In genomic region chr11:70505761-70506657, GRCh38 we compare ENCODE assay signal across 13 cellular contexts.
DNase-seq lines count a peak whose midpoint lies in the region; ATAC-seq, FAIRE-seq and TF ChIP-seq lines count a peak whose summit lies in the region.
"Had no signal": no experiment of that assay in that cellular context is flagged by ENCODE, and none has a peak within 500 bp of the region (broad histone marks: within the 10 kb centered on the region; RNA-seq: fewer than 3 reads in every experiment).

No MANE protein-coding gene starts in this region.

- H3K27ac Mint-ChIP-seq in stimulated activated memory B cell treated with anti-CD40 and anti-IgM and Interleukin-4, amounts not matched to agents 10 μg/mL and 1 μg/mL and 100 μg/mL, for 72 hours, result no peak overlapping the region

- no peaks in the 10 kb centered on the region for H3K36me3 Mint-ChIP-seq in stimulated activated memory B cell treated with anti-CD40 and anti-IgM and Interleukin-4, amounts not matched to agents 10 μg/mL and 1 μg/mL and 100 μg/mL, for 72 hours

- peaks cover 0 to 22% (median 9%) of the 10 kb centered on the region in 10 experiments; a peak in 9 of 20 replicates for H3K4me1 ChIP-seq in BLaER1 treated with 17β-estradiol and CSF1 and Interleukin-3, amounts not matched to agents 10 nM and 100 nM
- H3K4me1 ChIP-seq in kidney (ENCODE audit: control insufficient read depth in 1 of 2, insufficient read depth in 1 of 2, low read depth in 1 of 2, low read length in 2 of 2), result no peaks in the 10 kb centered on the region
- H3K4me1 ChIP-seq in sigmoid colon, result no peaks in the 10 kb centered on the region
- H3K4me1 ChIP-seq in OCI-LY7 (ENCODE audit: insufficient read depth, low read length, poor library complexity, severe bottlenecking), result no peaks in the 10 kb centered on the region
- H3K4me1 ChIP-seq: HAP-1 had no signal

- no peak for TF ChIP-seq POLR2A in sigmoid colon (IDR thresholded peaks at IDR 0.05)

- H3K9me2 ChIP-seq in OCI-LY7 (ENCODE audit: insufficient read depth, low read length), result no peaks in the 10 kb centered on the region

- H3K27me3 ChIP-seq in BLaER1 treated with 17β-estradiol and CSF1 and Interleukin-3, amounts not matched to agents 10 nM and 100 nM, result no peaks in the 10 kb centered on the region
- H3K27me3 ChIP-seq in MG63 (no peaks in the 10 kb centered on the region), sigmoid colon (no peaks in the 10 kb centered on the region)
- H3K27me3 ChIP-seq: SJSA1 had no signal

- peaks cover 0 to 14% (median 0%) of the 10 kb centered on the region in 11 experiments; a peak in 2 of 22 replicates for H4K20me1 ChIP-seq in BLaER1 treated with 17β-estradiol and CSF1 and Interleukin-3, amounts not matched to agents 10 nM and 100 nM
- H4K20me1 ChIP-seq in OCI-LY7 (ENCODE audit: insufficient read depth, low read length), result no peaks in the 10 kb centered on the region

- no peak for ATAC-seq in GM21825 (IDR thresholded peaks at IDR 0.05; ENCODE audit: unreplicated experiment)
- no peak for ATAC-seq in stimulated activated memory B cell treated with anti-CD40 and anti-IgM and Interleukin-4, amounts not matched to agents 10 μg/mL and 1 μg/mL and 100 μg/mL, for 72 hours

- intact Hi-C loops in kidney (cut with DNase I), result no loop called here
- intact Hi-C loops in sigmoid colon (cut with DNase I), result no loop called here
- intact Hi-C loops in OCI-LY7 (cut with micrococcal nuclease; ENCODE audit: unreplicated experiment), result no loop called here

- no peak for FAIRE-seq in kidney (lab: Jason Lieb, UNC)

- peak overlapping the region in 6 of 11 experiments; percentile 2 to 39 (median 12); a peak in 5 of 22 replicates for H3K4me2 ChIP-seq in BLaER1 treated with 17β-estradiol and CSF1 and Interleukin-3, amounts not matched to agents 10 nM and 100 nM
- no peak overlapping the region for H3K4me2 ChIP-seq in OCI-LY7 (ENCODE audit: low read length)

- H3K9me3 Mint-ChIP-seq in stimulated activated memory B cell treated with anti-CD40 and anti-IgM and Interleukin-4, amounts not matched to agents 10 μg/mL and 1 μg/mL and 100 μg/mL, for 72 hours, result peaks cover 5% of the 10 kb centered on the region

- peaks cover 0 to 14% (median 8%) of the 10 kb centered on the region in 11 experiments; a peak in 18 of 22 replicates for H3K9me3 ChIP-seq in BLaER1 treated with 17β-estradiol and CSF1 and Interleukin-3, amounts not matched to agents 10 nM and 100 nM (replicated peaks in 1 of 11)
- H3K9me3 ChIP-seq in MG63, result no peaks in the 10 kb centered on the region
- no peaks in the 10 kb centered on the region for H3K9me3 ChIP-seq in kidney (ENCODE audit: control insufficient read depth in 1 of 2, low read length in 2 of 2)
- no peaks in the 10 kb centered on the region for H3K9me3 ChIP-seq in sigmoid colon
- H3K9me3 ChIP-seq in OCI-LY7 (ENCODE audit: low read length), result no peaks in the 10 kb centered on the region
- H3K9me3 ChIP-seq: HAP-1 had no signal

- no peaks in the 10 kb centered on the region for H3K79me2 ChIP-seq in OCI-LY7 (ENCODE audit: insufficient read depth, low read depth, low read length)

- TF ChIP-seq CTCF in kidney (IDR thresholded peaks at IDR 0.05; ENCODE audit: borderline replicate concordance, extremely low read depth, insufficient read depth) (no peak), sigmoid colon (IDR thresholded peaks at IDR 0.05) (no peak), OCI-LY7 (conservative IDR thresholded peaks at IDR 0.05; ENCODE audit: low read length) (no peak)

- H3K27me3 Mint-ChIP-seq in stimulated activated memory B cell treated with anti-CD40 and anti-IgM and Interleukin-4, amounts not matched to agents 10 μg/mL and 1 μg/mL and 100 μg/mL, for 72 hours, result peaks cover 31% of the 10 kb centered on the region

- peak; percentile 48 for DNase-seq in MG63
- peak; percentile 61 for DNase-seq in kidney
- DNase-seq in sigmoid colon, result peak; percentile 42
- no peak for DNase-seq in OCI-LY7 (ENCODE audit: low spot score)
- DNase-seq: IMR-90, NCI-H1417, NCI-H2029, NCI-H510A treated with DMSO at 0.1 percent for 48 hours had no signal

- CTCF ChIA-PET in OCI-LY7 (lab: Charles Lee; ENCODE audit: unreplicated experiment), result no interaction called here

- whole genome bisulfite sequencing in sigmoid colon, 2 donors, result 87 to 90% methylated on average over 15 of the region's 15 CpGs

- H3K27ac ChIP-seq in BLaER1 treated with 17β-estradiol and CSF1 and Interleukin-3, amounts not matched to agents 10 nM and 100 nM, result no peak overlapping the region
- H3K27ac ChIP-seq in kidney (ENCODE audit: low read depth in 2 of 2, low read length in 2 of 2), result no peak overlapping the region
- H3K27ac ChIP-seq in sigmoid colon, result no peak overlapping the region
- H3K27ac ChIP-seq in OCI-LY7 (ENCODE audit: low read depth, low read length, poor library complexity, severe bottlenecking), result no peak overlapping the region
- H3K27ac ChIP-seq: SJSA1 had no signal

- no TSS peak for BruUV-seq in OCI-LY7 (replicated peaks; lab: Mats Ljungman, UMichigan)

- H3K36me3 ChIP-seq in BLaER1 treated with 17β-estradiol and CSF1 and Interleukin-3, amounts not matched to agents 10 nM and 100 nM, result no peaks in the 10 kb centered on the region
- H3K36me3 ChIP-seq in MG63, result no peaks in the 10 kb centered on the region
- H3K36me3 ChIP-seq in kidney (ENCODE audit: control insufficient read depth in 1 of 2, insufficient read depth in 2 of 2, low read length in 2 of 2), result no peaks in the 10 kb centered on the region
- no peaks in the 10 kb centered on the region for H3K36me3 ChIP-seq in sigmoid colon
- H3K36me3 ChIP-seq in OCI-LY7 (ENCODE audit: insufficient read depth, low read length), result no peaks in the 10 kb centered on the region
- H3K36me3 ChIP-seq: HAP-1, SJSA1 had no signal

- no peak overlapping the region for H2AFZ ChIP-seq in OCI-LY7 (ENCODE audit: low read length)

- no peak for TF ChIP-seq EP300 in sigmoid colon (IDR thresholded peaks at IDR 0.05)

- no peak overlapping the region for H3K9ac ChIP-seq in BLaER1 treated with 17β-estradiol and CSF1 and Interleukin-3, amounts not matched to agents 10 nM and 100 nM
- H3K9ac ChIP-seq in kidney (ENCODE audit: low read length in 2 of 2), result no peak overlapping the region

- H3K4me3 Mint-ChIP-seq in stimulated activated memory B cell treated with anti-CD40 and anti-IgM and Interleukin-4, amounts not matched to agents 10 μg/mL and 1 μg/mL and 100 μg/mL, for 72 hours, result no peak overlapping the region

- no peak overlapping the region for H3K4me3 ChIP-seq in BLaER1 treated with 17β-estradiol and CSF1 and Interleukin-3, amounts not matched to agents 10 nM and 100 nM
- H3K4me3 ChIP-seq in MG63, result no peak overlapping the region
- H3K4me3 ChIP-seq in kidney (ENCODE audit: low read length in 2 of 2), result no peak overlapping the region
- H3K4me3 ChIP-seq in sigmoid colon, result no peak overlapping the region
- H3K4me3 ChIP-seq in OCI-LY7 (ENCODE audit: low read depth, low read length, poor library complexity, severe bottlenecking), result no peak overlapping the region
- H3K4me3 ChIP-seq: HAP-1, SJSA1 had no signal

- POLR2A ChIA-PET in OCI-LY7 (lab: Charles Lee), result no interaction called here

- H3K4me1 Mint-ChIP-seq in stimulated activated memory B cell treated with anti-CD40 and anti-IgM and Interleukin-4, amounts not matched to agents 10 μg/mL and 1 μg/mL and 100 μg/mL, for 72 hours, result no peaks in the 10 kb centered on the region
